ENCODE assay signal across 27 cellular contexts in the genomic region with DNA sequence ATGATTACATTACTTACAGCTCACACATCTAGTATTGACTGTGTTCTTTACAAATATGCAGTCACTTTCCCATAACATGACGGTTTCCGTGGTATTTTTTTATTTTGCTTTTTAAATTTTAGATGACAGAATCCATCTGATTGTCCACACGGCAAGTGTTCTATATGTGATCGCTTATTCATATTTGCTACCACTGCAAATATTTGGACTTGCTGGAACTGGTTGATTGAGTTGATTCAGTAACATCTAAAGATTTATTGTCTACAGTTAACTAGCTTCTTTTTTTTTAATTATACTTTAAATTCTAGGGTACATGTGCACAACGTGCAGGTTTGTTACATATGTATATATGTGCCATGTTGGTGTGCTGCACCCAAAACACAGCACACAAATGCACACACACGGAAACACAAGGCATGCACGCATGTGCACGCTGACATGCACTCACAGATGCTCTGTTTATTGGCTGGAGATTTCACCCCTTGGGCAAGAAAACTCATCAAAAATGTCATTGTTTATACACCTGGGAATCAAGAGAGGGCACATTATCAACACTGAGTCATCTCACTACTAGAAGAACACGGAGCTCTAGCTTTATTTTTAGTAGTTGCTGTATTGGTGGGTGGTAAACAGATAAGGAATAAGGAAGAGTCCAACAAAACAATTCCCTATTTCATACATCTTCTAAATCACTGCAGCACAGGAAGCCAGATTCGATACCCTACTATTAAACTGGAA. TPM values are rescaled to one million over a fixed set of nuclear protein-coding genes. Genes with fewer than 3 reads are reported as not detected.
DNase-seq lines count a peak whose midpoint lies in the region; ATAC-seq, FAIRE-seq and TF ChIP-seq lines count a peak whose summit lies in the region.
"Had no signal": no experiment of that assay in that cellular context is flagged by ENCODE, and none has a peak within 500 bp of the region (broad histone marks: within the 10 kb centered on the region; RNA-seq: fewer than 3 reads in every experiment).

No MANE protein-coding gene starts in this region.

- H3K36me3 ChIP-seq in RWPE2 (ENCODE audit: low read depth) (peaks cover 15% of the 10 kb centered on the region), sigmoid colon (peaks cover 0 to 24% (median 3%) of the 10 kb centered on the region in 4 donors), small intestine (ENCODE audit: control insufficient read depth in 2 of 2, insufficient read depth in 2 of 2, low read length in 2 of 2) (peaks cover 2 to 4% of the 10 kb centered on the region in 2 donors)
- H3K36me3 ChIP-seq: brain microvascular endothelial cell had no signal

- ATAC-seq in RWPE2 (ENCODE audit: low read depth) (peak; percentile 83), esophagus mucosa (peak; percentile 71)

- TF ChIP-seq CTCF in RWPE2 (IDR thresholded peaks at IDR 0.05; ENCODE audit: poor library complexity, severe bottlenecking) (no peak), sigmoid colon (IDR thresholded peaks at IDR 0.05) (no peak)

- DNase-seq in NCI-H1417 (lab: John Stamatoyannopoulos, UW): peak in 2 of 3 experiments; percentile 21 to 57
- DNase-seq in NCI-H1417 treated with DMSO at 0.1 percent for 48 hours (lab: John Stamatoyannopoulos, UW): no peak
- no peak for DNase-seq in RWPE2 (ENCODE audit: low spot score)
- DNase-seq in sigmoid colon: no peak
- DNase-seq in T1000 (lab: John Stamatoyannopoulos, UW): no peak
- no peak for DNase-seq in small intestine
- DNase-seq in mucosa of gallbladder (ENCODE audit: low spot score): no peak
- DNase-seq: activated CD4-positive, alpha-beta memory T cell treated with anti-CD3 and anti-CD28 coated beads for 36 hours; activated CD4-positive, alpha-beta T cell treated with anti-CD3 and anti-CD28 coated beads for 1 hour; activated CD8-positive, alpha-beta memory T cell treated with anti-CD3 and anti-CD28 coated beads, Interleukin-2, amount 50 U/mL, for 4 hours; activated naive CD4-positive, alpha-beta T cell treated with anti-CD3 and anti-CD28 coated beads, Interleukin-2, amount 10 ng/mL, durations not matched to agents 7 days and 5 days; brain microvascular endothelial cell; DMS79 treated with DMSO at 0.1 percent for 48 hours; GF-D8; hippocampal formation; KBM-7; NCI-H1436 treated with DMSO at 0.1 percent for 48 hours; NCI-H446 treated with DMSO at 0.1 percent for 48 hours; nephron progenitor cell; NK-92 treated with Interleukin-12 subunit alpha and Interleukin-12 subunit beta, amount 100 ng/mL, for 24 hours; retina; SHP77 treated with DMSO at 0.1 percent for 48 hours; stimulated activated naive CD4-positive, alpha-beta T cell treated with Interleukin-2 at 50 U/mL for 16 hours; T-helper 2 cell; testis had no signal

- TF ChIP-seq EP300 in sigmoid colon (IDR thresholded peaks at IDR 0.05): no peak

- 54 to 78% methylated on average over 10 of the region's 10 CpGs for WGBS in sigmoid colon, 2 donors
- 60 to 79% (median 71%) methylated on average over 10 of the region's 10 CpGs for whole genome bisulfite sequencing in small intestine, 3 donors

- TF ChIP-seq POLR2A in sigmoid colon (IDR thresholded peaks at IDR 0.05): no peak

- H3K4me1 ChIP-seq in RWPE2 (ENCODE audit: insufficient read depth, poor library complexity, severe bottlenecking) (peaks cover 16% of the 10 kb centered on the region), sigmoid colon (peaks cover 0 to 81% (median 58%) of the 10 kb centered on the region in 4 donors), small intestine (ENCODE audit: control insufficient read depth in 2 of 2, insufficient read depth in 1 of 2, low read depth in 1 of 2, low read length in 1 of 2) (no peaks in the 10 kb centered on the region)
- H3K4me1 ChIP-seq: testis had no signal

- H3K27ac ChIP-seq in RWPE2 (ENCODE audit: poor library complexity, severe bottlenecking) (peak overlapping the region; percentile 46), sigmoid colon (peak overlapping the region in 3 of 4 donors; percentile 54 to 97 (median 94)), small intestine (ENCODE audit: low read depth in 1 of 2, low read length in 1 of 2) (no peak overlapping the region)
- H3K27ac ChIP-seq: brain microvascular endothelial cell, testis had no signal

- H3K27me3 ChIP-seq in RWPE2 (ENCODE audit: insufficient read depth, poor library complexity, severe bottlenecking) (no peaks in the 10 kb centered on the region), sigmoid colon (no peaks in the 10 kb centered on the region), small intestine (ENCODE audit: control insufficient read depth in 2 of 2, insufficient read depth in 2 of 2, low read length in 2 of 2) (no peaks in the 10 kb centered on the region)
- H3K27me3 ChIP-seq: brain microvascular endothelial cell, testis had no signal

- FAIRE-seq in small intestine (lab: Jason Lieb, UNC): no peak

- H3K4me3 ChIP-seq in RWPE2 (ENCODE audit: severe bottlenecking) (no peak overlapping the region), sigmoid colon (no peak overlapping the region), small intestine (ENCODE audit: low read depth in 1 of 2, low read length in 2 of 2) (no peak overlapping the region)
- H3K4me3 ChIP-seq: smooth muscle cell, testis had no signal

- intact Hi-C loops in sigmoid colon (cut with DNase I): no loop called here

- H3K9me3 ChIP-seq in RWPE2 (ENCODE audit: severe bottlenecking) (no peaks in the 10 kb centered on the region), sigmoid colon (no peaks in the 10 kb centered on the region), small intestine (ENCODE audit: control insufficient read depth, low read depth) (no peaks in the 10 kb centered on the region)
- H3K9me3 ChIP-seq: testis had no signal

RNA-seq across cellular contexts. Expression of a gene that starts 16.4 kb away (rescaled TPM):
- total RNA-seq in esophagus mucosa: 2.9 TPM
- total RNA-seq in sigmoid colon: 100 to 1,000 TPM; 116 to 205 (median 170) TPM
- polyA plus RNA-seq in sigmoid colon: 100 to 1,000 TPM in 1 of 3 donors, 10 to 100 TPM in 2; 26.4 to 143 (median 58.3) TPM
- polyA plus RNA-seq in small intestine: 10 to 100 TPM; 18.9 to 35.2 (median 26.2) TPM
- 28.3 TPM for total RNA-seq in mucosa of gallbladder

Comparison
In these comparisons a context has a peak if more than half of its experiments do, and no peak if none do; other contexts are left out.
1. DNase-seq: peak in NCI-H1417 (2 of 3); none in NCI-H1417 treated with DMSO at 0.1 percent for 48 hours (single experiment), RWPE2 (single experiment), sigmoid colon (single experiment), T1000 (single experiment), small intestine (single experiment) and mucosa of gallbladder (single experiment).
2. H3K27ac ChIP-seq: peak in RWPE2 (single experiment) and sigmoid colon (3 of 4); none in small intestine (0 of 2).